Comparison of ENCODE assay signal across 8 cellular contexts in genomic region chr7:149771696-149772235, GRCh38. TPM values are rescaled to one million over a fixed set of nuclear protein-coding genes. Genes with fewer than 3 reads are reported as not detected.
DNase-seq lines count a peak whose midpoint lies in the region; ATAC-seq and TF ChIP-seq lines count a peak whose summit lies in the region.

No MANE protein-coding gene starts in this region.

- H4K20me1 ChIP-seq in GM23338 (replicated peaks; ENCODE audit: insufficient read depth): peaks cover 15% of the 10 kb centered on the region; the same call in 1 of the 2 replicates

- peaks cover 80% of the 10 kb centered on the region for H3K27me3 ChIP-seq in GM23338 (ENCODE audit: insufficient read depth)

- no peak overlapping the region for H3K27ac Mint-ChIP-seq in GM23338

- no peaks in the 10 kb centered on the region; the same call in 2 of the 3 replicates for H3K36me3 Mint-ChIP-seq in GM23338 (ENCODE audit: low read depth)

- no peaks in the 10 kb centered on the region for H3K36me3 ChIP-seq in GM23338 (ENCODE audit: insufficient read depth)

- peaks cover 68% of the 10 kb centered on the region for H3K27me3 Mint-ChIP-seq in GM23338 (ENCODE audit: insufficient read depth, low read depth, poor library complexity)

- no peaks in the 10 kb centered on the region for H3K9me3 Mint-ChIP-seq in GM23338

- H3K4me1 Mint-ChIP-seq in GM23338: peaks cover 26% of the 10 kb centered on the region

- peak; percentile 83 for DNase-seq in EL
- DNase-seq in GM23338 (ENCODE audit: low spot score): peak; percentile 90
- DNase-seq in Kasumi-1 (lab: John Stamatoyannopoulos, UW): peak; percentile 90 to 97
- DNase-seq in activated gamma-delta T cell treated with anti-CD3 and anti-CD28 coated beads, Interleukin-2, amount 50 U/mL, for 16 hours (ENCODE audit: low read depth): peak; percentile 72
- DNase-seq in germinal center (ENCODE audit: low spot score): peak; percentile 91
- DNase-seq in nucleus accumbens (lab: John Stamatoyannopoulos, UW): peak in 55 of 56 donors; percentile 23 to 92 (median 78)
- peak; percentile 36 to 93 (median 75) for DNase-seq in substantia nigra (lab: John Stamatoyannopoulos, UW)

- no peak overlapping the region for H2AFZ ChIP-seq in GM23338

- TF ChIP-seq CTCF in GM23338 (conservative IDR thresholded peaks at IDR 0.05; ENCODE audit: low read depth in 2 of 2): no peak

- TF ChIP-seq POLR2A in Raji (IDR thresholded peaks at IDR 0.05; ENCODE audit: insufficient read depth, low read depth, low read length): peak; percentile 62

- ATAC-seq in GM23338: peak; percentile 73

- H3K27ac ChIP-seq in GM23338 (ENCODE audit: low read depth): no peak overlapping the region
- no peak overlapping the region for H3K27ac ChIP-seq in substantia nigra (ENCODE audit: low read depth, low read length, poor library complexity, severe bottlenecking)

- H3K4me2 ChIP-seq in GM23338: peak overlapping the region; percentile 85

- no peaks in the 10 kb centered on the region for H3K9me2 ChIP-seq in GM23338 (ENCODE audit: insufficient read depth)

- H3K79me2 ChIP-seq in GM23338 (replicated peaks; ENCODE audit: insufficient read depth): no peaks in the 10 kb centered on the region

- peak overlapping the region; percentile 73 for H3K4me3 ChIP-seq in GM23338

- H3F3A ChIP-seq in GM23338 (replicated peaks; ENCODE audit: low read depth): no peaks in the 10 kb centered on the region

- peaks cover 8% of the 10 kb centered on the region for H3K4me1 ChIP-seq in GM23338 (ENCODE audit: insufficient read depth)

- H3K4me3 Mint-ChIP-seq in GM23338: peak overlapping the region; percentile 68; the same call in 2 of the 3 replicates

TF ChIP-seq in GM23338, 12 proteins besides CTCF, POLR2A, EP300 and RAD21:
- TF ChIP-seq JUNB (IDR thresholded peaks at IDR 0.05; ENCODE audit: unreplicated experiment) (no peak), REST (IDR thresholded peaks at IDR 0.05; ENCODE audit: unreplicated experiment) (no peak), ZNF331 (CRISPR knock-in tag; IDR thresholded peaks at IDR 0.05; ENCODE audit: low read depth) (no peak), ETS1 (IDR thresholded peaks at IDR 0.05) (no peak), NANOG (IDR thresholded peaks at IDR 0.05; ENCODE audit: borderline replicate concordance) (no peak), CREB1 (CRISPR knock-in tag; IDR thresholded peaks at IDR 0.05; ENCODE audit: low read depth) (no peak), EZH2phosphoT487 (IDR thresholded peaks at IDR 0.05; ENCODE audit: unreplicated experiment) (no peak), POLR2AphosphoS5 (IDR thresholded peaks at IDR 0.05; ENCODE audit: low read depth) (no peak), STAT1 (IDR thresholded peaks at IDR 0.05; ENCODE audit: unreplicated experiment) (no peak), ZNF114 (CRISPR knock-in tag; IDR thresholded peaks at IDR 0.05) (no peak), ZNF462 (CRISPR knock-in tag; IDR thresholded peaks at IDR 0.05) (no peak), EZH2 (IDR thresholded peaks at IDR 0.05; ENCODE audit: low read depth, unreplicated experiment) (no peak)

RNA-seq across cellular contexts. Expression of gene ZNF467, which starts 1.6 kb away (rescaled TPM):
- 0.10 and 0.19 TPM in 2 replicates for total RNA-seq in GM23338 (2014; rRNA removed; shearing (Covaris generic))
- 0.30 and 0.40 TPM in 2 replicates for polyA plus RNA-seq in GM23338 (2016; fragmentation: Nextera tagmentation; extraction: Ambion mirVana)
